1 cellular context compared by ENCODE assay signal in the genomic region with DNA sequence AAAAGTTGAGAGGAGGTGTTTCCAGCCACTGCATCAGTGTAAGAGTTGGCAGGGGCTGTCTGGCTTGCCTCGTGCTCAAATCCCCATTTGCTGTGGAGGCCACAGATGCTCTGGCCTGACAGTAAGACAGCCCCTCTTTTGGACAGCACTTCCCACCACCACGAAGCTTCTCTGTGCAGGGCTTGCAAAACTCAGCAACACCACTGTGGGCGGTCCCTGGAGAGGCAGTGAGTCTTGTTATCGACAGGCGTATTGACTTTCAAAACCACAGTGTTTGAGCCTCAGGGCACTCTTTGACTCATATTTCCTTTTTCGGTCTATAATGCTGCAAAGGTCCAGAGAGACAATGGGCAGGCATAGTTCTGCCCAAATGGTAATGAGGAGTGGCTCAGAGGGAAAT.
TF ChIP-seq lines count a peak whose summit lies in the region.

No MANE protein-coding gene starts in this region.

TF ChIP-seq in GM12878, 131 proteins besides CTCF, POLR2A, EP300 and RAD21 (continued from another document and continues in another):
- TF ChIP-seq, protein P1, sequence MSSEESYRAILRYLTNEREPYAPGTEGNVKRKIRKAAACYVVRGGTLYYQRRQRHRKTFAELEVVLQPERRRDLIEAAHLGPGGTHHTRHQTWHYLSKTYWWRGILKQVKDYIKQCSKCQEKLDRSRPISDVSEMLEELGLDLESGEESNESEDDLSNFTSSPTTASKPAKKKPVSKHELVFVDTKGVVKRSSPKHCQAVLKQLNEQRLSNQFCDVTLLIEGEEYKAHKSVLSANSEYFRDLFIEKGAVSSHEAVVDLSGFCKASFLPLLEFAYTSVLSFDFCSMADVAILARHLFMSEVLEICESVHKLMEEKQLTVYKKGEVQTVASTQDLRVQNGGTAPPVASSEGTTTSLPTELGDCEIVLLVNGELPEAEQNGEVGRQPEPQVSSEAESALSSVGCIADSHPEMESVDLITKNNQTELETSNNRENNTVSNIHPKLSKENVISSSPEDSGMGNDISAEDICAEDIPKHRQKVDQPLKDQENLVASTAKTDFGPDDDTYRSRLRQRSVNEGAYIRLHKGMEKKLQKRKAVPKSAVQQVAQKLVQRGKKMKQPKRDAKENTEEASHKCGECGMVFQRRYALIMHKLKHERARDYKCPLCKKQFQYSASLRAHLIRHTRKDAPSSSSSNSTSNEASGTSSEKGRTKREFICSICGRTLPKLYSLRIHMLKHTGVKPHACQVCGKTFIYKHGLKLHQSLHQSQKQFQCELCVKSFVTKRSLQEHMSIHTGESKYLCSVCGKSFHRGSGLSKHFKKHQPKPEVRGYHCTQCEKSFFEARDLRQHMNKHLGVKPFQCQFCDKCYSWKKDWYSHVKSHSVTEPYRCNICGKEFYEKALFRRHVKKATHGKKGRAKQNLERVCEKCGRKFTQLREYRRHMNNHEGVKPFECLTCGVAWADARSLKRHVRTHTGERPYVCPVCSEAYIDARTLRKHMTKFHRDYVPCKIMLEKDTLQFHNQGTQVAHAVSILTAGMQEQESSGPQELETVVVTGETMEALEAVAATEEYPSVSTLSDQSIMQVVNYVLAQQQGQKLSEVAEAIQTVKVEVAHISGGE (CRISPR knock-in tag; IDR thresholded peaks at IDR 0.05): no peak
- TF ChIP-seq BCLAF1 (IDR thresholded peaks at IDR 0.05) (no peak), ETV6 (conservative IDR thresholded peaks at IDR 0.05 in 1 of 2, IDR thresholded peaks at IDR 0.05 in 1 of 2; ENCODE audit: borderline replicate concordance in 1 of 2, low read depth in 1 of 2) (peak in 1 of 2 experiments; percentile 96; a peak in 2 of 4 replicates), PKNOX1 (IDR thresholded peaks at IDR 0.05) (peak; percentile 76), IKZF2 (IDR thresholded peaks at IDR 0.05) (peak; percentile 43 to 71; a peak in 3 of 4 replicates), BCL3 (IDR thresholded peaks at IDR 0.05; ENCODE audit: borderline replicate concordance, insufficient read depth, low read depth, low read length, poor library complexity, severe bottlenecking) (no peak), SUZ12 (IDR thresholded peaks at IDR 0.05; ENCODE audit: unreplicated experiment) (no peak), STAT1 (conservative IDR thresholded peaks at IDR 0.05) (no peak), HDGF (IDR thresholded peaks at IDR 0.05) (no peak), IRF4 (IDR thresholded peaks at IDR 0.05; ENCODE audit: low read depth, low read length) (peak; percentile 81), IRF5 (IDR thresholded peaks at IDR 0.05; ENCODE audit: borderline replicate concordance) (no peak), CREB1 (IDR thresholded peaks at IDR 0.05; ENCODE audit: low read depth) (no peak), EED (IDR thresholded peaks at IDR 0.05; ENCODE audit: low read depth) (peak; percentile 60; the same call in 1 of the 2 replicates), FOS (IDR thresholded peaks at IDR 0.05; ENCODE audit: borderline replicate concordance, extremely low read depth, insufficient read length) (no peak), BCL11A (IDR thresholded peaks at IDR 0.05; ENCODE audit: low read depth, low read length) (peak; percentile 82), GABPA (IDR thresholded peaks at IDR 0.05; ENCODE audit: low read depth) (no peak), WRNIP1 (IDR thresholded peaks at IDR 0.05; ENCODE audit: borderline replicate concordance, low read depth, low read length) (no peak), ZNF217 (IDR thresholded peaks at IDR 0.05) (no peak), EZH2 (IDR thresholded peaks at IDR 0.05; ENCODE audit: borderline replicate concordance, control insufficient read depth, low read depth, low read length) (no peak), ATF7 (IDR thresholded peaks at IDR 0.05; ENCODE audit: low read depth) (0 out of 2 replicates have a peak, but pooled peaks have one; percentile 30), SIN3A (IDR thresholded peaks at IDR 0.05; ENCODE audit: low read depth, low read length) (no peak), SREBF1 (IDR thresholded peaks at IDR 0.05; ENCODE audit: low read length) (no peak), ASH2L (IDR thresholded peaks at IDR 0.05; ENCODE audit: borderline replicate concordance, low read depth) (no peak), NFIC (IDR thresholded peaks at IDR 0.05; ENCODE audit: low read depth, low read length) (peak; percentile 75), SIX5 (IDR thresholded peaks at IDR 0.05; ENCODE audit: low read depth, low read length, severe bottlenecking) (no peak)
- TF ChIP-seq, protein P2, sequence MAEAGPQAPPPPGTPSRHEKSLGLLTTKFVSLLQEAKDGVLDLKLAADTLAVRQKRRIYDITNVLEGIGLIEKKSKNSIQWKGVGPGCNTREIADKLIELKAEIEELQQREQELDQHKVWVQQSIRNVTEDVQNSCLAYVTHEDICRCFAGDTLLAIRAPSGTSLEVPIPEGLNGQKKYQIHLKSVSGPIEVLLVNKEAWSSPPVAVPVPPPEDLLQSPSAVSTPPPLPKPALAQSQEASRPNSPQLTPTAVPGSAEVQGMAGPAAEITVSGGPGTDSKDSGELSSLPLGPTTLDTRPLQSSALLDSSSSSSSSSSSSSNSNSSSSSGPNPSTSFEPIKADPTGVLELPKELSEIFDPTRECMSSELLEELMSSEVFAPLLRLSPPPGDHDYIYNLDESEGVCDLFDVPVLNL (IDR thresholded peaks at IDR 0.05; ENCODE audit: low read depth, low read length): no peak
- TF ChIP-seq, protein P3, sequence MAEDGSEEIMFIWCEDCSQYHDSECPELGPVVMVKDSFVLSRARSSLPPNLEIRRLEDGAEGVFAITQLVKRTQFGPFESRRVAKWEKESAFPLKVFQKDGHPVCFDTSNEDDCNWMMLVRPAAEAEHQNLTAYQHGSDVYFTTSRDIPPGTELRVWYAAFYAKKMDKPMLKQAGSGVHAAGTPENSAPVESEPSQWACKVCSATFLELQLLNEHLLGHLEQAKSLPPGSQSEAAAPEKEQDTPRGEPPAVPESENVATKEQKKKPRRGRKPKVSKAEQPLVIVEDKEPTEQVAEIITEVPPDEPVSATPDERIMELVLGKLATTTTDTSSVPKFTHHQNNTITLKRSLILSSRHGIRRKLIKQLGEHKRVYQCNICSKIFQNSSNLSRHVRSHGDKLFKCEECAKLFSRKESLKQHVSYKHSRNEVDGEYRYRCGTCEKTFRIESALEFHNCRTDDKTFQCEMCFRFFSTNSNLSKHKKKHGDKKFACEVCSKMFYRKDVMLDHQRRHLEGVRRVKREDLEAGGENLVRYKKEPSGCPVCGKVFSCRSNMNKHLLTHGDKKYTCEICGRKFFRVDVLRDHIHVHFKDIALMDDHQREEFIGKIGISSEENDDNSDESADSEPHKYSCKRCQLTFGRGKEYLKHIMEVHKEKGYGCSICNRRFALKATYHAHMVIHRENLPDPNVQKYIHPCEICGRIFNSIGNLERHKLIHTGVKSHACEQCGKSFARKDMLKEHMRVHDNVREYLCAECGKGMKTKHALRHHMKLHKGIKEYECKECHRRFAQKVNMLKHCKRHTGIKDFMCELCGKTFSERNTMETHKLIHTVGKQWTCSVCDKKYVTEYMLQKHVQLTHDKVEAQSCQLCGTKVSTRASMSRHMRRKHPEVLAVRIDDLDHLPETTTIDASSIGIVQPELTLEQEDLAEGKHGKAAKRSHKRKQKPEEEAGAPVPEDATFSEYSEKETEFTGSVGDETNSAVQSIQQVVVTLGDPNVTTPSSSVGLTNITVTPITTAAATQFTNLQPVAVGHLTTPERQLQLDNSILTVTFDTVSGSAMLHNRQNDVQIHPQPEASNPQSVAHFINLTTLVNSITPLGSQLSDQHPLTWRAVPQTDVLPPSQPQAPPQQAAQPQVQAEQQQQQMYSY (CRISPR knock-in tag; IDR thresholded peaks at IDR 0.05): no peak
- TF ChIP-seq, protein P4, sequence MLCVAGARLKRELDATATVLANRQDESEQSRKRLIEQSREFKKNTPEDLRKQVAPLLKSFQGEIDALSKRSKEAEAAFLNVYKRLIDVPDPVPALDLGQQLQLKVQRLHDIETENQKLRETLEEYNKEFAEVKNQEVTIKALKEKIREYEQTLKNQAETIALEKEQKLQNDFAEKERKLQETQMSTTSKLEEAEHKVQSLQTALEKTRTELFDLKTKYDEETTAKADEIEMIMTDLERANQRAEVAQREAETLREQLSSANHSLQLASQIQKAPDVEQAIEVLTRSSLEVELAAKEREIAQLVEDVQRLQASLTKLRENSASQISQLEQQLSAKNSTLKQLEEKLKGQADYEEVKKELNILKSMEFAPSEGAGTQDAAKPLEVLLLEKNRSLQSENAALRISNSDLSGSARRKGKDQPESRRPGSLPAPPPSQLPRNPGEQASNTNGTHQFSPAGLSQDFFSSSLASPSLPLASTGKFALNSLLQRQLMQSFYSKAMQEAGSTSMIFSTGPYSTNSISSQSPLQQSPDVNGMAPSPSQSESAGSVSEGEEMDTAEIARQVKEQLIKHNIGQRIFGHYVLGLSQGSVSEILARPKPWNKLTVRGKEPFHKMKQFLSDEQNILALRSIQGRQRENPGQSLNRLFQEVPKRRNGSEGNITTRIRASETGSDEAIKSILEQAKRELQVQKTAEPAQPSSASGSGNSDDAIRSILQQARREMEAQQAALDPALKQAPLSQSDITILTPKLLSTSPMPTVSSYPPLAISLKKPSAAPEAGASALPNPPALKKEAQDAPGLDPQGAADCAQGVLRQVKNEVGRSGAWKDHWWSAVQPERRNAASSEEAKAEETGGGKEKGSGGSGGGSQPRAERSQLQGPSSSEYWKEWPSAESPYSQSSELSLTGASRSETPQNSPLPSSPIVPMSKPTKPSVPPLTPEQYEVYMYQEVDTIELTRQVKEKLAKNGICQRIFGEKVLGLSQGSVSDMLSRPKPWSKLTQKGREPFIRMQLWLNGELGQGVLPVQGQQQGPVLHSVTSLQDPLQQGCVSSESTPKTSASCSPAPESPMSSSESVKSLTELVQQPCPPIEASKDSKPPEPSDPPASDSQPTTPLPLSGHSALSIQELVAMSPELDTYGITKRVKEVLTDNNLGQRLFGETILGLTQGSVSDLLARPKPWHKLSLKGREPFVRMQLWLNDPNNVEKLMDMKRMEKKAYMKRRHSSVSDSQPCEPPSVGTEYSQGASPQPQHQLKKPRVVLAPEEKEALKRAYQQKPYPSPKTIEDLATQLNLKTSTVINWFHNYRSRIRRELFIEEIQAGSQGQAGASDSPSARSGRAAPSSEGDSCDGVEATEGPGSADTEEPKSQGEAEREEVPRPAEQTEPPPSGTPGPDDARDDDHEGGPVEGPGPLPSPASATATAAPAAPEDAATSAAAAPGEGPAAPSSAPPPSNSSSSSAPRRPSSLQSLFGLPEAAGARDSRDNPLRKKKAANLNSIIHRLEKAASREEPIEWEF (IDR thresholded peaks at IDR 0.05; ENCODE audit: insufficient replicate concordance, low read depth, low read length): peak; percentile 95
- TF ChIP-seq, protein P5, sequence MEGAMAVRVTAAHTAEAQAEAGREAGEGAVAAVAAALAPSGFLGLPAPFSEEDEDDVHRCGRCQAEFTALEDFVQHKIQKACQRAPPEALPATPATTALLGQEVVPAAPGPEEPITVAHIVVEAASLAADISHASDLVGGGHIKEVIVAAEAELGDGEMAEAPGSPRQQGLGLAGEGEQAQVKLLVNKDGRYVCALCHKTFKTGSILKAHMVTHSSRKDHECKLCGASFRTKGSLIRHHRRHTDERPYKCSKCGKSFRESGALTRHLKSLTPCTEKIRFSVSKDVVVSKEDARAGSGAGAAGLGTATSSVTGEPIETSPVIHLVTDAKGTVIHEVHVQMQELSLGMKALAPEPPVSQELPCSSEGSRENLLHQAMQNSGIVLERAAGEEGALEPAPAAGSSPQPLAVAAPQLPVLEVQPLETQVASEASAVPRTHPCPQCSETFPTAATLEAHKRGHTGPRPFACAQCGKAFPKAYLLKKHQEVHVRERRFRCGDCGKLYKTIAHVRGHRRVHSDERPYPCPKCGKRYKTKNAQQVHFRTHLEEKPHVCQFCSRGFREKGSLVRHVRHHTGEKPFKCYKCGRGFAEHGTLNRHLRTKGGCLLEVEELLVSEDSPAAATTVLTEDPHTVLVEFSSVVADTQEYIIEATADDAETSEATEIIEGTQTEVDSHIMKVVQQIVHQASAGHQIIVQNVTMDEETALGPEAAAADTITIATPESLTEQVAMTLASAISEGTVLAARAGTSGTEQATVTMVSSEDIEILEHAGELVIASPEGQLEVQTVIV (IDR thresholded peaks at IDR 0.05; ENCODE audit: borderline replicate concordance, partially characterized antibody): no peak
